Comparison of ENCODE assay signal across 1 cellular context in the genomic region with DNA sequence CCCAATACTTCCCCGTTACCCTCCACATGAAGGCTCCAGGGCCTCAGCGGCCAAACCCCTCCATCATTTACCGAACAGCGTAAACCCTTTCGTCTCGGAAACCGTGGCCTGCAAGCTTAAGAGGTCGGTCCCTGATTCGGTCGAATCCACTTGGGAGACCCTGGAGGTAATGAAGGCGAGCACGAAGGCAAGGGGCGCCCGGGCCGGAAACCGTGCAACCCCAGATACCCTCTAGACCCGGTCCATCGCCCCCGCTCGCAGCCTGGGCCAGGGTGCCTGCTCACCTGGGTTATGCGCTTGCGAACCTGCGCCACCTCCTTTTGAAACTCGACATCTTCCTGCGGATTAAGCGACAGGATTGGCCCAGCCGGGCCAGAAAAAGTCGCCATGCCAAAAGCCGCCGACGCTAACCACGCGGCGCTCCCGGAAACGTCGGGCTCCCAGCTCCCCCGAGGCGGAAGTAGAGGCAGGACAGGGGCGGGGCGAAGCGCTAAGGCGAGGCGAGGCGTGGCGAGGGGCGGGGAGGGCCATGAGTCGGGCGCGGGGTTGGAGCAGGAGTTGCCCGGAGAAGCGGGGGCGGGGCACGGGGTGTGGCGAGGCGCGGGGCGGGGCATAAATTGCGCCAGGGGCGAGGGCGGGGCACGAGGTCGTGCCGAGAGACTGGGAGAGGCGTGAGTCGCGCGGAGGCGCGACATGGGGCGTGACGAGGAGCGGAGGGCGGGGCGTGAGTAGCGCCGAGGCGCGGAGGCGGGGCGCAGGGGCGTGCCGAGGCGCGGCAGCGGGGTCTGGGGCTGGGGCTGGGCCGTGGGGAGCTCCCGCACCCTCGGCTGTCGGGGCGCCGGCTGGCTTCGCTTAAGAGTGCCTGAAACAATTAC.
A peak's percentile ranks its signal among the peaks of the same experiment; 100 is the strongest.
TF ChIP-seq lines count a peak whose summit lies in the region.

A gene (minus strand): TSS at position 414 of the 875 bp plus-strand sequence. CDS start 25 bp downstream, at position 389.

TF ChIP-seq in HepG2, 621 proteins besides CTCF, POLR2A, EP300 and RAD21 (continued from another document and continues in another):
- TF ChIP-seq, protein P1, sequence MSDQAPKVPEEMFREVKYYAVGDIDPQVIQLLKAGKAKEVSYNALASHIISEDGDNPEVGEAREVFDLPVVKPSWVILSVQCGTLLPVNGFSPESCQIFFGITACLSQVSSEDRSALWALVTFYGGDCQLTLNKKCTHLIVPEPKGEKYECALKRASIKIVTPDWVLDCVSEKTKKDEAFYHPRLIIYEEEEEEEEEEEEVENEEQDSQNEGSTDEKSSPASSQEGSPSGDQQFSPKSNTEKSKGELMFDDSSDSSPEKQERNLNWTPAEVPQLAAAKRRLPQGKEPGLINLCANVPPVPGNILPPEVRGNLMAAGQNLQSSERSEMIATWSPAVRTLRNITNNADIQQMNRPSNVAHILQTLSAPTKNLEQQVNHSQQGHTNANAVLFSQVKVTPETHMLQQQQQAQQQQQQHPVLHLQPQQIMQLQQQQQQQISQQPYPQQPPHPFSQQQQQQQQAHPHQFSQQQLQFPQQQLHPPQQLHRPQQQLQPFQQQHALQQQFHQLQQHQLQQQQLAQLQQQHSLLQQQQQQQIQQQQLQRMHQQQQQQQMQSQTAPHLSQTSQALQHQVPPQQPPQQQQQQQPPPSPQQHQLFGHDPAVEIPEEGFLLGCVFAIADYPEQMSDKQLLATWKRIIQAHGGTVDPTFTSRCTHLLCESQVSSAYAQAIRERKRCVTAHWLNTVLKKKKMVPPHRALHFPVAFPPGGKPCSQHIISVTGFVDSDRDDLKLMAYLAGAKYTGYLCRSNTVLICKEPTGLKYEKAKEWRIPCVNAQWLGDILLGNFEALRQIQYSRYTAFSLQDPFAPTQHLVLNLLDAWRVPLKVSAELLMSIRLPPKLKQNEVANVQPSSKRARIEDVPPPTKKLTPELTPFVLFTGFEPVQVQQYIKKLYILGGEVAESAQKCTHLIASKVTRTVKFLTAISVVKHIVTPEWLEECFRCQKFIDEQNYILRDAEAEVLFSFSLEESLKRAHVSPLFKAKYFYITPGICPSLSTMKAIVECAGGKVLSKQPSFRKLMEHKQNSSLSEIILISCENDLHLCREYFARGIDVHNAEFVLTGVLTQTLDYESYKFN (CRISPR knock-in tag; conservative IDR thresholded peaks at IDR 0.05): peak; percentile 53
- TF ChIP-seq, protein P2, sequence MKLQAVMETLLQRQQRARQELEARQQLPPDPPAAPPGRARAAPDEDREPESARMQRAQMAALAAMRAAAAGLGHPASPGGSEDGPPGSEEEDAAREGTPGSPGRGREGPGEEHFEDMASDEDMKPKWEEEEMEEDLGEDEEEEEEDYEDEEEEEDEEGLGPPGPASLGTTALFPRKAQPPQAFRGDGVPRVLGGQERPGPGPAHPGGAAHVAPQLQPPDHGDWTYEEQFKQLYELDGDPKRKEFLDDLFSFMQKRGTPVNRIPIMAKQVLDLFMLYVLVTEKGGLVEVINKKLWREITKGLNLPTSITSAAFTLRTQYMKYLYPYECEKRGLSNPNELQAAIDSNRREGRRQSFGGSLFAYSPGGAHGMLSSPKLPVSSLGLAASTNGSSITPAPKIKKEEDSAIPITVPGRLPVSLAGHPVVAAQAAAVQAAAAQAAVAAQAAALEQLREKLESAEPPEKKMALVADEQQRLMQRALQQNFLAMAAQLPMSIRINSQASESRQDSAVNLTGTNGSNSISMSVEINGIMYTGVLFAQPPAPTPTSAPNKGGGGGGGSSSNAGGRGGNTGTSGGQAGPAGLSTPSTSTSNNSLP (IDR thresholded peaks at IDR 0.05; ENCODE audit: low read depth, low read length): no peak
- TF ChIP-seq, protein P3, sequence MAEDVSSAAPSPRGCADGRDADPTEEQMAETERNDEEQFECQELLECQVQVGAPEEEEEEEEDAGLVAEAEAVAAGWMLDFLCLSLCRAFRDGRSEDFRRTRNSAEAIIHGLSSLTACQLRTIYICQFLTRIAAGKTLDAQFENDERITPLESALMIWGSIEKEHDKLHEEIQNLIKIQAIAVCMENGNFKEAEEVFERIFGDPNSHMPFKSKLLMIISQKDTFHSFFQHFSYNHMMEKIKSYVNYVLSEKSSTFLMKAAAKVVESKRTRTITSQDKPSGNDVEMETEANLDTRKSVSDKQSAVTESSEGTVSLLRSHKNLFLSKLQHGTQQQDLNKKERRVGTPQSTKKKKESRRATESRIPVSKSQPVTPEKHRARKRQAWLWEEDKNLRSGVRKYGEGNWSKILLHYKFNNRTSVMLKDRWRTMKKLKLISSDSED (CRISPR knock-in tag; IDR thresholded peaks at IDR 0.05): 0 out of 2 replicates have a peak, but pooled peaks have one; percentile 64
- TF ChIP-seq ZNF777 (CRISPR knock-in tag; IDR thresholded peaks at IDR 0.05) (peak; percentile 68), ATF7 (IDR thresholded peaks at IDR 0.05) (no peak), ATF7 (CRISPR knock-in tag; IDR thresholded peaks at IDR 0.05) (peak; percentile 18; the same call in 1 of the 2 replicates), SNAI1 (CRISPR knock-in tag; IDR thresholded peaks at IDR 0.05; ENCODE audit: borderline replicate concordance) (peak; percentile 94), XBP1 (CRISPR knock-in tag; IDR thresholded peaks at IDR 0.05) (peak; percentile 64; the same call in 1 of the 2 replicates), SKI (IDR thresholded peaks at IDR 0.05; ENCODE audit: partially characterized antibody) (no peak), NRL (CRISPR knock-in tag; IDR thresholded peaks at IDR 0.05; ENCODE audit: borderline replicate concordance) (peak; percentile 88; the same call in 1 of the 2 replicates), ZMYM3 (CRISPR knock-in tag; IDR thresholded peaks at IDR 0.05) (peak; percentile 37), MYC (CRISPR knock-in tag; IDR thresholded peaks at IDR 0.05; ENCODE audit: borderline replicate concordance) (peak; percentile 99), ZSCAN25 (CRISPR knock-in tag; IDR thresholded peaks at IDR 0.05) (peak; percentile 64; the same call in 1 of the 2 replicates), SATB2 (CRISPR knock-in tag; IDR thresholded peaks at IDR 0.05) (peak; percentile 86; the same call in 1 of the 2 replicates), TCF12 (IDR thresholded peaks at IDR 0.05) (no peak), TCF12 (CRISPR knock-in tag; IDR thresholded peaks at IDR 0.05) (0 out of 2 replicates have a peak, but pooled peaks have one; percentile 53), PPARG (CRISPR knock-in tag; conservative IDR thresholded peaks at IDR 0.05) (no peak), ONECUT2 (CRISPR knock-in tag; IDR thresholded peaks at IDR 0.05) (0 out of 2 replicates have a peak, but pooled peaks have one; percentile 56)
- TF ChIP-seq, protein P4, sequence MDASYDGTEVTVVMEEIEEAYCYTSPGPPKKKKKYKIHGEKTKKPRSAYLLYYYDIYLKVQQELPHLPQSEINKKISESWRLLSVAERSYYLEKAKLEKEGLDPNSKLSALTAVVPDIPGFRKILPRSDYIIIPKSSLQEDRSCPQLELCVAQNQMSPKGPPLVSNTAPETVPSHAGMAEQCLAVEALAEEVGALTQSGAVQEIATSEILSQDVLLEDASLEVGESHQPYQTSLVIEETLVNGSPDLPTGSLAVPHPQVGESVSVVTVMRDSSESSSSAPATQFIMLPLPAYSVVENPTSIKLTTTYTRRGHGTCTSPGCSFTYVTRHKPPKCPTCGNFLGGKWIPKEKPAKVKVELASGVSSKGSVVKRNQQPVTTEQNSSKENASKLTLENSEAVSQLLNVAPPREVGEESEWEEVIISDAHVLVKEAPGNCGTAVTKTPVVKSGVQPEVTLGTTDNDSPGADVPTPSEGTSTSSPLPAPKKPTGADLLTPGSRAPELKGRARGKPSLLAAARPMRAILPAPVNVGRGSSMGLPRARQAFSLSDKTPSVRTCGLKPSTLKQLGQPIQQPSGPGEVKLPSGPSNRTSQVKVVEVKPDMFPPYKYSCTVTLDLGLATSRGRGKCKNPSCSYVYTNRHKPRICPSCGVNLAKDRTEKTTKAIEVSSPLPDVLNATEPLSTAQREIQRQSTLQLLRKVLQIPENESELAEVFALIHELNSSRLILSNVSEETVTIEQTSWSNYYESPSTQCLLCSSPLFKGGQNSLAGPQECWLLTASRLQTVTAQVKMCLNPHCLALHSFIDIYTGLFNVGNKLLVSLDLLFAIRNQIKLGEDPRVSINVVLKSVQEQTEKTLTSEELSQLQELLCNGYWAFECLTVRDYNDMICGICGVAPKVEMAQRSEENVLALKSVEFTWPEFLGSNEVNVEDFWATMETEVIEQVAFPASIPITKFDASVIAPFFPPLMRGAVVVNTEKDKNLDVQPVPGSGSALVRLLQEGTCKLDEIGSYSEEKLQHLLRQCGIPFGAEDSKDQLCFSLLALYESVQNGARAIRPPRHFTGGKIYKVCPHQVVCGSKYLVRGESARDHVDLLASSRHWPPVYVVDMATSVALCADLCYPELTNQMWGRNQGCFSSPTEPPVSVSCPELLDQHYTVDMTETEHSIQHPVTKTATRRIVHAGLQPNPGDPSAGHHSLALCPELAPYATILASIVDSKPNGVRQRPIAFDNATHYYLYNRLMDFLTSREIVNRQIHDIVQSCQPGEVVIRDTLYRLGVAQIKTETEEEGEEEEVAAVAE (CRISPR knock-in tag; IDR thresholded peaks at IDR 0.05; ENCODE audit: borderline replicate concordance): no peak
- TF ChIP-seq, protein P5, sequence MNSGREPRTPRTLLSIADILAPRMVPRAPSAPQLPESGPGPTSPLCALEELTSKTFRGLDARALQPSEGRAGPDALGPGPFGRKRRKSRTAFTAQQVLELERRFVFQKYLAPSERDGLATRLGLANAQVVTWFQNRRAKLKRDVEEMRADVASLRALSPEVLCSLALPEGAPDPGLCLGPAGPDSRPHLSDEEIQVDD (CRISPR knock-in tag; IDR thresholded peaks at IDR 0.05; ENCODE audit: borderline replicate concordance): peak; percentile 56; the same call in 1 of the 2 replicates
- TF ChIP-seq, protein P6, sequence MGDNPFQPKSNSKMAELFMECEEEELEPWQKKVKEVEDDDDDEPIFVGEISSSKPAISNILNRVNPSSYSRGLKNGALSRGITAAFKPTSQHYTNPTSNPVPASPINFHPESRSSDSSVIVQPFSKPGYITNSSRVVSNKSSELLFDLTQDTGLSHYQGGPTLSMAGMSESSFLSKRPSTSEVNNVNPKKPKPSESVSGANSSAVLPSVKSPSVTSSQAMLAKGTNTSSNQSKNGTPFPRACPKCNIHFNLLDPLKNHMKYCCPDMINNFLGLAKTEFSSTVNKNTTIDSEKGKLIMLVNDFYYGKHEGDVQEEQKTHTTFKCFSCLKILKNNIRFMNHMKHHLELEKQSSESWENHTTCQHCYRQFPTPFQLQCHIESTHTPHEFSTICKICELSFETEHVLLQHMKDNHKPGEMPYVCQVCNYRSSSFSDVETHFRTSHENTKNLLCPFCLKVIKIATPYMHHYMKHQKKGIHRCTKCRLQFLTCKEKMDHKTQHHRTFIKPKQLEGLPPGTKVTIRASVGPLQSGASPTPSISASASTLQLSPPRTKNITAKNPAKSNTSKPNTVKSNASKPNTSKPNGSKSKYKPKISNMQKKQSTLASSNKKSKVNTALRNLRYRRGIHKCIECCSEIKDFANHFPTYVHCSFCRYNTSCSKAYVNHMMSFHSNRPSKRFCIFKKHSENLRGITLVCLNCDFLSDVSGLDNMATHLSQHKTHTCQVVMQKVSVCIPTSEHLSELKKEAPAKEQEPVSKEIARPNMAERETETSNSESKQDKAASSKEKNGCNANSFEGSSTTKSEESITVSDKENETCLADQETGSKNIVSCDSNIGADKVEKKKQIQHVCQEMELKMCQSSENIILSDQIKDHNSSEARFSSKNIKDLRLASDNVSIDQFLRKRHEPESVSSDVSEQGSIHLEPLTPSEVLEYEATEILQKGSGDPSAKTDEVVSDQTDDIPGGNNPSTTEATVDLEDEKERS (CRISPR knock-in tag; IDR thresholded peaks at IDR 0.05): peak; percentile 75; the same call in 1 of the 2 replicates
- TF ChIP-seq, protein P7, sequence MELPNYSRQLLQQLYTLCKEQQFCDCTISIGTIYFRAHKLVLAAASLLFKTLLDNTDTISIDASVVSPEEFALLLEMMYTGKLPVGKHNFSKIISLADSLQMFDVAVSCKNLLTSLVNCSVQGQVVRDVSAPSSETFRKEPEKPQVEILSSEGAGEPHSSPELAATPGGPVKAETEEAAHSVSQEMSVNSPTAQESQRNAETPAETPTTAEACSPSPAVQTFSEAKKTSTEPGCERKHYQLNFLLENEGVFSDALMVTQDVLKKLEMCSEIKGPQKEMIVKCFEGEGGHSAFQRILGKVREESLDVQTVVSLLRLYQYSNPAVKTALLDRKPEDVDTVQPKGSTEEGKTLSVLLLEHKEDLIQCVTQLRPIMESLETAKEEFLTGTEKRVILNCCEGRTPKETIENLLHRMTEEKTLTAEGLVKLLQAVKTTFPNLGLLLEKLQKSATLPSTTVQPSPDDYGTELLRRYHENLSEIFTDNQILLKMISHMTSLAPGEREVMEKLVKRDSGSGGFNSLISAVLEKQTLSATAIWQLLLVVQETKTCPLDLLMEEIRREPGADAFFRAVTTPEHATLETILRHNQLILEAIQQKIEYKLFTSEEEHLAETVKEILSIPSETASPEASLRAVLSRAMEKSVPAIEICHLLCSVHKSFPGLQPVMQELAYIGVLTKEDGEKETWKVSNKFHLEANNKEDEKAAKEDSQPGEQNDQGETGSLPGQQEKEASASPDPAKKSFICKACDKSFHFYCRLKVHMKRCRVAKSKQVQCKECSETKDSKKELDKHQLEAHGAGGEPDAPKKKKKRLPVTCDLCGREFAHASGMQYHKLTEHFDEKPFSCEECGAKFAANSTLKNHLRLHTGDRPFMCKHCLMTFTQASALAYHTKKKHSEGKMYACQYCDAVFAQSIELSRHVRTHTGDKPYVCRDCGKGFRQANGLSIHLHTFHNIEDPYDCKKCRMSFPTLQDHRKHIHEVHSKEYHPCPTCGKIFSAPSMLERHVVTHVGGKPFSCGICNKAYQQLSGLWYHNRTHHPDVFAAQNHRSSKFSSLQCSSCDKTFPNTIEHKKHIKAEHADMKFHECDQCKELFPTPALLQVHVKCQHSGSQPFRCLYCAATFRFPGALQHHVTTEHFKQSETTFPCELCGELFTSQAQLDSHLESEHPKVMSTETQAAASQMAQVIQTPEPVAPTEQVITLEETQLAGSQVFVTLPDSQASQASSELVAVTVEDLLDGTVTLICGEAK (IDR thresholded peaks at IDR 0.05): peak; percentile 58
- TF ChIP-seq, protein P7 (CRISPR knock-in tag; IDR thresholded peaks at IDR 0.05): peak; percentile 67
